In genomic region chr1:181789395-181789794, GRCh38 we compare ENCODE assay signal across 17 cellular contexts.
"Had no signal": no experiment of that assay in that cellular context is flagged by ENCODE, and none has a peak within 500 bp of the region (broad histone marks: within the 10 kb centered on the region; RNA-seq: fewer than 3 reads in every experiment).

No MANE protein-coding gene starts in this region.

- H3K4me3 ChIP-seq: cardiac muscle cell, dorsolateral prefrontal cortex, gastrocnemius medialis, heart left ventricle, pancreas, tibial artery had no signal

- DNase-seq: activated CD4-positive, alpha-beta memory T cell treated with anti-CD3 and anti-CD28 coated beads, Interleukin-2, amount 10 ng/mL, durations not matched to agents 7 days and 5 days; activated CD4-positive, alpha-beta T cell treated with anti-CD3 and anti-CD28 coated beads for 48 hours; activated CD8-positive, alpha-beta memory T cell treated with anti-CD3 and anti-CD28 coated beads, Interleukin-2, amount 10 ng/mL, durations not matched to agents 7 days and 5 days; erythroblast; gastrocnemius medialis; heart left ventricle; mesendoderm; natural killer cell; pancreas; stimulated activated CD4-positive, alpha-beta T cell treated with anti-CD3 and anti-CD28 coated beads, Interleukin-12 subunit alpha, Interleukin-12 subunit beta, amount 100 ng/mL, for 4 hours; stimulated activated CD4-positive, alpha-beta T cell treated with anti-CD3 and anti-CD28 coated beads, Interleukin-1b, Interleukin-23, amount 100 ng/mL, for 48 hours; stimulated activated naive CD4-positive, alpha-beta T cell treated with Interleukin-2 at 50 U/mL for 16 hours; T-cell; tibial artery had no signal

- ATAC-seq: activated CD8-positive, alpha-beta memory T cell treated with anti-CD3 and anti-CD28 coated beads, Interleukin-2, amount 10 ng/mL, durations not matched to agents 7 days and 5 days; gastrocnemius medialis; heart left ventricle; natural killer cell; pancreas; T-cell; WTC11 had no signal
